In genomic region chr17:50564916-50565315, GRCh38 we compare ENCODE assay signal across 9 cellular contexts. TPM values are rescaled to one million over a fixed set of nuclear protein-coding genes. Genes with fewer than 3 reads are reported as not detected.
DNase-seq lines count a peak whose midpoint lies in the region; ATAC-seq and TF ChIP-seq lines count a peak whose summit lies in the region.
"Had no signal": no experiment of that assay in that cellular context is flagged by ENCODE, and none has a peak within 500 bp of the region (broad histone marks: within the 10 kb centered on the region; RNA-seq: fewer than 3 reads in every experiment).

No MANE protein-coding gene starts in this region.

- H3K79me2 ChIP-seq in GM23338 (replicated peaks; ENCODE audit: insufficient read depth) (no peaks in the 10 kb centered on the region), SK-N-SH (ENCODE audit: insufficient read depth) (no peaks in the 10 kb centered on the region)

- H4K20me1 ChIP-seq in GM23338 (replicated peaks; ENCODE audit: insufficient read depth) = no peaks in the 10 kb centered on the region; the same call in none of the 2 replicates
- H4K20me1 ChIP-seq in SK-N-SH (ENCODE audit: insufficient read depth) = no peaks in the 10 kb centered on the region

- H3K9me3 ChIP-seq in SK-N-SH (no peaks in the 10 kb centered on the region), sigmoid colon (no peaks in the 10 kb centered on the region)

- no peaks in the 10 kb centered on the region for H3K9me2 ChIP-seq in GM23338 (ENCODE audit: insufficient read depth)
- H3K9me2 ChIP-seq in SK-N-SH = no peaks in the 10 kb centered on the region

- H3K4me1 ChIP-seq in GM23338 (ENCODE audit: insufficient read depth) (peaks cover 29% of the 10 kb centered on the region), SK-N-SH (ENCODE audit: control insufficient read depth in 1 of 2, insufficient read depth in 2 of 2, low read depth in 1 of 2, low read length in 1 of 2) (peaks cover 14 to 77% of the 10 kb centered on the region in 2 experiments), sigmoid colon (peaks cover 0 to 50% (median 36%) of the 10 kb centered on the region in 4 donors)

- no peak for TF ChIP-seq RAD21 in SK-N-SH (IDR thresholded peaks at IDR 0.05; ENCODE audit: low read length)

- no peaks in the 10 kb centered on the region for H3K9me3 Mint-ChIP-seq in GM23338

- H3K4me2 ChIP-seq in GM23338 (peak overlapping the region; percentile 77), SK-N-SH (peak overlapping the region; percentile 39; the same call in 1 of the 2 replicates)

- peaks cover 60% of the 10 kb centered on the region for H3K27me3 Mint-ChIP-seq in GM23338 (ENCODE audit: insufficient read depth, low read depth, poor library complexity)

- CTCF ChIA-PET in SK-N-SH (lab: Yijun Ruan, JAX) = interaction anchor here (1.0 to 7.2 kb wide), 6 partner anchors 9 to 85 kb away, joined by 3 to 209 read pairs (median 4); no protein-coding TSS in a partner anchor

- H3F3A ChIP-seq in GM23338 (replicated peaks; ENCODE audit: low read depth) (no peaks in the 10 kb centered on the region), SK-N-SH (replicated peaks; ENCODE audit: insufficient read depth) (peaks cover 12% of the 10 kb centered on the region)

- no peak overlapping the region for H3K27ac Mint-ChIP-seq in GM23338

- TF ChIP-seq EP300 in SK-N-SH (IDR thresholded peaks at IDR 0.05; ENCODE audit: borderline replicate concordance in 1 of 2, low read depth in 1 of 2, low read length in 1 of 2) (no peak), sigmoid colon (IDR thresholded peaks at IDR 0.05) (no peak)

- TF ChIP-seq CTCF in GM23338 (conservative IDR thresholded peaks at IDR 0.05; ENCODE audit: low read depth in 2 of 2) = no peak
- no peak for TF ChIP-seq CTCF in SK-N-SH (IDR thresholded peaks at IDR 0.05)
- no peak for TF ChIP-seq CTCF in sigmoid colon (IDR thresholded peaks at IDR 0.05)

- peaks cover 51% of the 10 kb centered on the region for H3K4me1 Mint-ChIP-seq in GM23338

- intact Hi-C loops in sigmoid colon (cut with DNase I) = no loop called here

- no peak overlapping the region for H2AFZ ChIP-seq in GM23338
- peak overlapping the region; percentile 30; the same call in 1 of the 2 replicates for H2AFZ ChIP-seq in SK-N-SH (ENCODE audit: low read depth)

- H3K36me3 ChIP-seq in GM23338 (ENCODE audit: insufficient read depth) = no peaks in the 10 kb centered on the region
- H3K36me3 ChIP-seq in SK-N-SH (replicated peaks in 1 of 2; ENCODE audit: control insufficient read depth in 1 of 2, insufficient read depth in 2 of 2, low read length in 1 of 2) = no peaks in the 10 kb centered on the region
- no peaks in the 10 kb centered on the region for H3K36me3 ChIP-seq in sigmoid colon

- TF ChIP-seq POLR2A in sigmoid colon (IDR thresholded peaks at IDR 0.05) = no peak

- POLR2A ChIA-PET in SK-N-SH (lab: Yijun Ruan, JAX) = interaction anchor here (1.9 kb wide), 1 partner anchor 28 kb away, joined by 6 read pairs; no protein-coding TSS in a partner anchor

- no peak for ATAC-seq in GM23338
- ATAC-seq in GM18498 (IDR thresholded peaks at IDR 0.05; ENCODE audit: unreplicated experiment) = no peak

- WGBS in SK-N-SH (ENCODE audit: low lambda C conversion rate) = 29% methylated on average over 19 of the region's 19 CpGs
- WGBS in sigmoid colon, 2 donors = 17 to 32% methylated on average over 19 of the region's 19 CpGs

- H3K27me3 ChIP-seq in GM23338 (ENCODE audit: insufficient read depth) (peaks cover 66% of the 10 kb centered on the region), SK-N-SH (ENCODE audit: insufficient read depth) (peaks cover 31% of the 10 kb centered on the region), sigmoid colon (peaks cover 22 to 80% (median 46%) of the 10 kb centered on the region in 3 donors)

- no peak for DNase-seq in GM23338 (ENCODE audit: low spot score)
- peak; percentile 80 for DNase-seq in SK-N-SH
- DNase-seq in fibroblast of the conjunctiva (ENCODE audit: low read depth) = peak; percentile 53
- DNase-seq in sigmoid colon = peak; percentile 91
- no peak for DNase-seq in activated T-cell treated with anti-CD3 and anti-CD28 coated beads, Interleukin-2, amount 50 U/mL, for 48 hours
- DNase-seq in stimulated activated CD4-positive, alpha-beta T cell treated with anti-CD3 and anti-CD28 coated beads, Interleukin-2, amount 100 ng/mL, for 24 hours = no peak
- DNase-seq in NCI-H1092 treated with DMSO at 0.1 percent for 48 hours (lab: John Stamatoyannopoulos, UW) = no peak

- no peak overlapping the region for H3K9ac ChIP-seq in SK-N-SH

- peak overlapping the region; percentile 44 for H3K4me3 Mint-ChIP-seq in GM23338

- H3K27ac ChIP-seq in GM23338 (ENCODE audit: low read depth) (no peak overlapping the region), SK-N-SH (ENCODE audit: low read depth in 2 of 2, low read length in 1 of 2) (peak overlapping the region in 1 of 2 experiments; percentile 91; a peak in 2 of 4 replicates), sigmoid colon (peak overlapping the region; percentile 3 to 52 (median 27))

- H3K4me3 ChIP-seq in GM23338 (peak overlapping the region; percentile 47), SK-N-SH (ENCODE audit: low read depth in 2 of 2, low read length in 1 of 2) (no peak overlapping the region; a peak in 1 of 4 replicates), sigmoid colon (no peak overlapping the region)

- no peaks in the 10 kb centered on the region for H3K36me3 Mint-ChIP-seq in GM23338 (ENCODE audit: low read depth)

TF ChIP-seq in GM23338, 12 proteins besides CTCF, POLR2A, EP300 and RAD21 (continues in another document):
- no peak for TF ChIP-seq EZH2 (IDR thresholded peaks at IDR 0.05; ENCODE audit: low read depth, unreplicated experiment)

TF ChIP-seq in SK-N-SH, 30 proteins besides CTCF, POLR2A, EP300 and RAD21:
- no peak for TF ChIP-seq YY1 (IDR thresholded peaks at IDR 0.05; ENCODE audit: low read depth)
- TF ChIP-seq NRF1 (IDR thresholded peaks at IDR 0.05; ENCODE audit: low read depth, low read length) = peak; percentile 79
- peak; percentile 6; the same call in 1 of the 2 replicates for TF ChIP-seq RCOR1 (IDR thresholded peaks at IDR 0.05; ENCODE audit: low read length)
- peak; percentile 21; the same call in 1 of the 2 replicates for TF ChIP-seq POLR2AphosphoS5 (IDR thresholded peaks at IDR 0.05; ENCODE audit: low read depth, low read length)

RNA-seq across cellular contexts. Expression of gene CACNA1G, which starts 4.4 kb away (rescaled TPM):
- 3.6 and 5.1 TPM in 2 replicates for total RNA-seq in GM23338 (2014; rRNA removed; shearing (Covaris generic))
- polyA plus RNA-seq in GM23338 (2016; fragmentation: Nextera tagmentation; extraction: Ambion mirVana) = 1.1 and 1.4 TPM in 2 replicates
- 0.15 and 0.21 TPM in 2 replicates for polyA plus RNA-seq in SK-N-SH (2012; rRNA removed)
- 0.08 and 0.24 TPM in 2 replicates for polyA plus RNA-seq in SK-N-SH (2012; cell fraction: cytosol; rRNA removed)
- polyA plus RNA-seq in SK-N-SH (2012; cell fraction: nucleus; rRNA removed) = 0.36 and 0.48 TPM in 2 replicates
- 1 to 10 TPM in 1 of 4 donors, under 1 TPM in 3; 0.33 to 1.4 (median 0.59) TPM for total RNA-seq in sigmoid colon
- polyA plus RNA-seq in sigmoid colon = under 1 TPM in 2 of 3 donors, not detected in 1; under 0.01 to 0.20 TPM

RNA-seq across cellular contexts. Expression of gene SPATA20, which starts 17.9 kb away (rescaled TPM):
- total RNA-seq in GM23338 (2014; rRNA removed; shearing (Covaris generic)) = 17.4 and 32.7 TPM in 2 replicates
- 12.5 and 13.8 TPM in 2 replicates for polyA plus RNA-seq in GM23338 (2016; fragmentation: Nextera tagmentation; extraction: Ambion mirVana)
- polyA plus RNA-seq in SK-N-SH (2012; rRNA removed) = 92.0 and 106 TPM in 2 replicates
- 28.3 and 39.9 TPM in 2 replicates for polyA plus RNA-seq in SK-N-SH (2012; cell fraction: cytosol; rRNA removed)
- polyA plus RNA-seq in SK-N-SH (2012; cell fraction: nucleus; rRNA removed) = 606 and 976 TPM in 2 replicates
- total RNA-seq in sigmoid colon = 10 to 100 TPM; 40.8 to 81.7 (median 58.6) TPM
- 10 to 100 TPM; 24.0 to 45.1 (median 40.6) TPM for polyA plus RNA-seq in sigmoid colon

RNA-seq across cellular contexts. Expression of gene EPN3, which starts 32.4 kb away (rescaled TPM):
- total RNA-seq in GM23338 (2014; rRNA removed; shearing (Covaris generic)) = 7.7 and 13.7 TPM in 2 replicates
- polyA plus RNA-seq in GM23338 (2016; fragmentation: Nextera tagmentation; extraction: Ambion mirVana) = 2.2 and 2.3 TPM in 2 replicates
- 0.05 and 0.06 TPM in 2 replicates for polyA plus RNA-seq in SK-N-SH (2012; rRNA removed)
- polyA plus RNA-seq in SK-N-SH (2012; cell fraction: cytosol; rRNA removed) = 0.03 and 0.12 TPM in 2 replicates
- 0.15 and 0.46 TPM in 2 replicates for polyA plus RNA-seq in SK-N-SH (2012; cell fraction: nucleus; rRNA removed)
- total RNA-seq in sigmoid colon = not detected
- 10 to 100 TPM; 23.4 to 31.7 (median 29.5) TPM for polyA plus RNA-seq in sigmoid colon
- total RNA-seq: mononuclear cell had no signal

RNA-seq across cellular contexts. Expression of gene MYCBPAP, which starts 56.7 kb away (rescaled TPM):
- 0.63 and 4.6 TPM in 2 replicates for total RNA-seq in GM23338 (2014; rRNA removed; shearing (Covaris generic))
- polyA plus RNA-seq in GM23338 (2016; fragmentation: Nextera tagmentation; extraction: Ambion mirVana) = 1.7 and 1.8 TPM in 2 replicates
- 2.4 and 4.4 TPM in 2 replicates for polyA plus RNA-seq in SK-N-SH (2012; rRNA removed)
- 1.8 and 1.9 TPM in 2 replicates for polyA plus RNA-seq in SK-N-SH (2012; cell fraction: cytosol; rRNA removed)
- polyA plus RNA-seq in SK-N-SH (2012; cell fraction: nucleus; rRNA removed) = 17.3 and 17.7 TPM in 2 replicates
- total RNA-seq in sigmoid colon = 1 to 10 TPM in 3 of 4 donors, under 1 TPM in 1; 0.36 to 2.5 (median 1.7) TPM
- 1 to 10 TPM in 1 of 3 donors, under 1 TPM in 1, not detected in 1; 0.23 to 2.1 TPM for polyA plus RNA-seq in sigmoid colon

Comparison
In these comparisons a context has a peak if more than half of its experiments do, and no peak if none do; other contexts are left out.
1. DNase-seq: peak in SK-N-SH (single experiment), fibroblast of the conjunctiva (single experiment) and sigmoid colon (single experiment); none in GM23338 (single experiment), activated T-cell treated with anti-CD3 and anti-CD28 coated beads, Interleukin-2, amount 50 U/mL, for 48 hours (0 of 2), stimulated activated CD4-positive, alpha-beta T cell treated with anti-CD3 and anti-CD28 coated beads, Interleukin-2, amount 100 ng/mL, for 24 hours (0 of 2) and NCI-H1092 treated with DMSO at 0.1 percent for 48 hours (single experiment).